14 cellular contexts compared by ENCODE assay signal in genomic region chr9:115250646-115251045, GRCh38.
DNase-seq lines count a peak whose midpoint lies in the region; ATAC-seq and TF ChIP-seq lines count a peak whose summit lies in the region.
"Had no signal": no experiment of that assay in that cellular context is flagged by ENCODE, and none has a peak within 500 bp of the region (broad histone marks: within the 10 kb centered on the region; RNA-seq: fewer than 3 reads in every experiment).

No MANE protein-coding gene starts in this region.

- H4K12ac ChIP-seq in trophoblast cell (ENCODE audit: low read depth, low read length) = no peak overlapping the region

- TF ChIP-seq CTCF in AG09319 (IDR thresholded peaks at IDR 0.05; ENCODE audit: low read depth, low read length) (no peak), epithelial cell of esophagus (IDR thresholded peaks at IDR 0.05; ENCODE audit: insufficient read depth, low read depth, low read length, missing control alignments) (peak; percentile 18)

- no peaks in the 10 kb centered on the region for H3K79me1 ChIP-seq in trophoblast cell (ENCODE audit: low read length)

- H3K9ac ChIP-seq in NT2/D1 (ENCODE audit: insufficient read length, low read depth) = no peak overlapping the region
- no peak overlapping the region for H3K9ac ChIP-seq in trophoblast cell (ENCODE audit: low read length)

- H3K18ac ChIP-seq in trophoblast cell (ENCODE audit: low read length) = no peak overlapping the region

- H3K79me2 ChIP-seq in trophoblast cell (ENCODE audit: control insufficient read depth, insufficient read depth, low read length, poor library complexity) = no peaks in the 10 kb centered on the region

- H3K27ac ChIP-seq in muscle layer of duodenum (ENCODE audit: low read length) (peak overlapping the region; percentile 19), trophoblast cell (ENCODE audit: low read depth, low read length) (no peak overlapping the region)
- H3K27ac ChIP-seq: esophagus squamous epithelium had no signal

- H4K8ac ChIP-seq in trophoblast cell (ENCODE audit: low read depth, low read length) = no peak overlapping the region

- no peak for ATAC-seq in HG03280 (IDR thresholded peaks at IDR 0.05; ENCODE audit: unreplicated experiment)

- H3K14ac ChIP-seq in trophoblast cell (ENCODE audit: low read length) = no peak overlapping the region

- H4K91ac ChIP-seq in trophoblast cell (ENCODE audit: low read depth, low read length) = no peak overlapping the region

- H3K4me3 ChIP-seq in NT2/D1 (ENCODE audit: insufficient read length, low read depth) = no peak overlapping the region
- H3K4me3 ChIP-seq in epithelial cell of esophagus (ENCODE audit: low read length) = no peak overlapping the region
- H3K4me3 ChIP-seq in muscle layer of duodenum (ENCODE audit: low read depth in 1 of 2, low read length in 2 of 2) = no peak overlapping the region
- no peak overlapping the region for H3K4me3 ChIP-seq in trophoblast cell (ENCODE audit: low read depth, low read length)
- H3K4me3 ChIP-seq: esophagus squamous epithelium had no signal

- H3K4me1 ChIP-seq in NT2/D1 (ENCODE audit: insufficient read depth, insufficient read length) = no peaks in the 10 kb centered on the region
- H3K4me1 ChIP-seq in muscle layer of duodenum (ENCODE audit: control insufficient read depth in 1 of 2, insufficient read depth in 2 of 2, low read length in 2 of 2) = peaks cover 0 to 16% of the 10 kb centered on the region in 2 donors
- no peaks in the 10 kb centered on the region for H3K4me1 ChIP-seq in trophoblast cell (ENCODE audit: control insufficient read depth in 1 of 2, insufficient read depth in 2 of 2, low read length in 2 of 2)
- H3K4me1 ChIP-seq: esophagus squamous epithelium had no signal

- no peak overlapping the region for H3K4me2 ChIP-seq in trophoblast cell (ENCODE audit: low read length)

- no peak overlapping the region for H2AFZ ChIP-seq in trophoblast cell (ENCODE audit: insufficient read depth, low read length, poor library complexity)

- no peak overlapping the region for H2BK120ac ChIP-seq in trophoblast cell (ENCODE audit: insufficient read depth, low read length, poor library complexity)

- peaks cover 6% of the 10 kb centered on the region; the same call in 1 of the 2 replicates for H3K9me3 ChIP-seq in NT2/D1 (ENCODE audit: insufficient read depth, low read length)
- H3K9me3 ChIP-seq in muscle layer of duodenum (ENCODE audit: control insufficient read depth in 1 of 2, low read length in 2 of 2) = peaks cover 0 to 8% of the 10 kb centered on the region in 2 donors
- peaks cover 1% of the 10 kb centered on the region for H3K9me3 ChIP-seq in trophoblast cell (ENCODE audit: insufficient read depth, low read depth, low read length)

- no peak overlapping the region for H2BK5ac ChIP-seq in trophoblast cell (ENCODE audit: low read depth, low read length, poor library complexity)

- H3K27me3 ChIP-seq in NT2/D1 (ENCODE audit: insufficient read depth, insufficient read length) (no peaks in the 10 kb centered on the region), muscle layer of duodenum (ENCODE audit: low read depth, low read length) (no peaks in the 10 kb centered on the region), trophoblast cell (ENCODE audit: insufficient read depth, low read length) (no peaks in the 10 kb centered on the region)
- H3K27me3 ChIP-seq: esophagus squamous epithelium had no signal

- WGBS in trophoblast cell (ENCODE audit: extremely low coverage, insufficient coverage, insufficient read length) = no CpG with 5 or more reads among the region's 1 CpG

- H3K36me3 ChIP-seq in NT2/D1 (ENCODE audit: insufficient read depth, insufficient read length, low read length) = no peaks in the 10 kb centered on the region
- H3K36me3 ChIP-seq in muscle layer of duodenum (ENCODE audit: control insufficient read depth in 1 of 2, insufficient read depth in 2 of 2, low read length in 2 of 2) = no peaks in the 10 kb centered on the region
- no peaks in the 10 kb centered on the region for H3K36me3 ChIP-seq in trophoblast cell (ENCODE audit: control insufficient read depth in 1 of 2, insufficient read depth in 2 of 2, low read length in 2 of 2)
- H3K36me3 ChIP-seq: esophagus squamous epithelium had no signal

- no peak overlapping the region for H3K4ac ChIP-seq in trophoblast cell (ENCODE audit: low read depth, low read length)

- no peak overlapping the region for H3K23ac ChIP-seq in trophoblast cell (ENCODE audit: low read length)

- no peak overlapping the region for H2BK12ac ChIP-seq in trophoblast cell (ENCODE audit: low read length)

- H2AK5ac ChIP-seq in trophoblast cell (ENCODE audit: low read length) = no peak overlapping the region

- DNase-seq in AG09319 (ENCODE audit: extremely low read depth, low read depth) (peak; percentile 39), NT2/D1 (ENCODE audit: low read depth, low spot score) (peak; percentile 65), epithelial cell of esophagus (ENCODE audit: low read depth) (peak; percentile 97), medulla oblongata (ENCODE audit: extremely low spot score) (no peak), trophoblast cell (no peak), C1 segment of cervical spinal cord (lab: John Stamatoyannopoulos, UW) (no peak)
- DNase-seq: activated CD8-positive, alpha-beta memory T cell treated with anti-CD3 and anti-CD28 coated beads, Interleukin-2, amount 50 U/mL, for 4 hours; aorta; CD4-positive, alpha-beta T cell; esophagus squamous epithelium; midbrain; NCI-H146 had no signal

Comparison
In these comparisons a context has a peak if more than half of its experiments do, and no peak if none do; other contexts are left out.
1. DNase-seq: peak in AG09319 (single experiment), NT2/D1 (single experiment) and epithelial cell of esophagus (single experiment); none in medulla oblongata (single experiment), trophoblast cell (0 of 2) and C1 segment of cervical spinal cord (0 of 14).